ENCODE assay signal across 16 cellular contexts in genomic region chr16:69745232-69745612, GRCh38.
"Had no signal": no experiment of that assay in that cellular context is flagged by ENCODE, and none has a peak within 500 bp of the region (broad histone marks: within the 10 kb centered on the region; RNA-seq: fewer than 3 reads in every experiment).

No MANE protein-coding gene starts in this region.

- H3K9me3 ChIP-seq: esophagus squamous epithelium, gastroesophageal sphincter, mucosa of descending colon, right atrium auricular region, testis, tibial nerve had no signal

- H3K4me3 Mint-ChIP-seq: effector memory CD8-positive, alpha-beta T cell; naive thymus-derived CD8-positive, alpha-beta T cell; stimulated activated naive CD8-positive, alpha-beta T cell treated with anti-CD3 and anti-CD28 coated beads, Interleukin-15, amount 100 ng/mL, for 72 hours had no signal

- H3K9me3 Mint-ChIP-seq: effector memory CD8-positive, alpha-beta T cell; naive thymus-derived CD8-positive, alpha-beta T cell; stimulated activated naive CD8-positive, alpha-beta T cell treated with anti-CD3 and anti-CD28 coated beads, Interleukin-15, amount 100 ng/mL, for 72 hours had no signal

- H3K27me3 ChIP-seq: esophagus squamous epithelium, gastroesophageal sphincter, right atrium auricular region, testis, tibial nerve had no signal

- ATAC-seq: effector memory CD8-positive, alpha-beta T cell; gastroesophageal sphincter; left lobe of liver; mucosa of descending colon; naive thymus-derived CD8-positive, alpha-beta T cell; stimulated activated naive CD8-positive, alpha-beta T cell treated with anti-CD3 and anti-CD28 coated beads, Interleukin-15, amount 100 ng/mL, for 72 hours had no signal

- DNase-seq: effector memory CD8-positive, alpha-beta T cell; esophagus squamous epithelium; foreskin fibroblast; glutamatergic neuron; islet precursor cell; mammary epithelial cell; mucosa of descending colon; naive thymus-derived CD8-positive, alpha-beta T cell; small intestine; stimulated activated CD4-positive, alpha-beta T cell treated with anti-CD3 and anti-CD28 coated beads, Interleukin-2, amount 100 ng/mL, for 48 hours; stimulated activated naive CD8-positive, alpha-beta T cell treated with anti-CD3 and anti-CD28 coated beads, Interleukin-15, amount 100 ng/mL, for 72 hours; testis had no signal

- H3K4me3 ChIP-seq: esophagus squamous epithelium, gastroesophageal sphincter, mucosa of descending colon, right atrium auricular region, testis, tibial nerve had no signal

- H3K27me3 Mint-ChIP-seq: effector memory CD8-positive, alpha-beta T cell; naive thymus-derived CD8-positive, alpha-beta T cell; stimulated activated naive CD8-positive, alpha-beta T cell treated with anti-CD3 and anti-CD28 coated beads, Interleukin-15, amount 100 ng/mL, for 72 hours had no signal

- H3K27ac ChIP-seq: esophagus squamous epithelium, gastroesophageal sphincter, right atrium auricular region, testis, tibial nerve had no signal
